ENCODE assay signal across 1 cellular context in the genomic region with DNA sequence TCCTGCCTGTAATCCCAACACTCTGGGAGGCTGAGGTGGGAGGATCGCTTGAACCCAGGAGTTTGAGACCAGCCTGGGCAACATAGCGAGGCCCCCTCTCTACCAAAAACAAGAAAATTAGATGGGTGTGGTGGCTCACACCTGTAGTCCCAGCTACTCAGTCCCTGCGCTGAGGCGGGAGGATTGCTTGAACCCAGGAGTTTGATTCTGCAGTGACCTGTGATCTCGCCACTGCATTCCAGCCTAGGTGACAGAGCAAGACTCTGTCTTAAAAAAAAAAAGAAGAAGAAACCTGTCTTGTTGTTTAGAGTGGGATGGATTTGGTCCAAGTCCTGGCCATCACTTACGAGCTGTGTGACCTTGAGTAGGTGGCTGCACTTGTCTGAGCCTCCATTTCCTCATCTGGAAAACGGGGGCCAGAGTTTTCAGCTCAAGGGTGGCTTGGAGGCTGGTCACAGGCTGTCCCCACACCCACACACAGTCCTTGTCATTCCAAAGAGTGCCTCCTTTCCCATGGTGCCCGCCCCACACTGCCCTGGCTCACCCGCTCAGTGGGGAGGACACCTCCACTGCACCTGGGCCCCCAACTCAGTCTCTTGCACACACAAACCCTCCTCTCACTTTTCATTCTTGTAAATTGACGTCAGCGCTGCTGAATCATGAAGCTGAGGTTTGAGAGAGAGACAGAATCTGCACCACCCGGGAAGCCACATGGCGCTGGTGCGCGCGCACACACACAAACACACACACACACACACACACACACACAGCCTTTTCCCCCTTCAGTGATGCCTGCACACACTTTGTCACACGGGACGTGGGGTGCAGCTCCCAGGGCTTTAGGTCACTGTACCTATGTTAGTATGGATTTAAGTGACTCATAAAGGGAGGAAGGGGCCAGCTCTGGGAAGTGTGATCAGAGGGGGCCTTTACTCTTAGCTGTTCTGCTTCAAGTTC.
A peak's percentile ranks its signal among the peaks of the same experiment; 100 is the strongest.
TF ChIP-seq lines count a peak whose summit lies in the region.

No MANE protein-coding gene starts in this region.

TF ChIP-seq in K562, 482 proteins besides CTCF, POLR2A, EP300 and RAD21 (continued from another document and continues in another):
- TF ChIP-seq, protein P1, sequence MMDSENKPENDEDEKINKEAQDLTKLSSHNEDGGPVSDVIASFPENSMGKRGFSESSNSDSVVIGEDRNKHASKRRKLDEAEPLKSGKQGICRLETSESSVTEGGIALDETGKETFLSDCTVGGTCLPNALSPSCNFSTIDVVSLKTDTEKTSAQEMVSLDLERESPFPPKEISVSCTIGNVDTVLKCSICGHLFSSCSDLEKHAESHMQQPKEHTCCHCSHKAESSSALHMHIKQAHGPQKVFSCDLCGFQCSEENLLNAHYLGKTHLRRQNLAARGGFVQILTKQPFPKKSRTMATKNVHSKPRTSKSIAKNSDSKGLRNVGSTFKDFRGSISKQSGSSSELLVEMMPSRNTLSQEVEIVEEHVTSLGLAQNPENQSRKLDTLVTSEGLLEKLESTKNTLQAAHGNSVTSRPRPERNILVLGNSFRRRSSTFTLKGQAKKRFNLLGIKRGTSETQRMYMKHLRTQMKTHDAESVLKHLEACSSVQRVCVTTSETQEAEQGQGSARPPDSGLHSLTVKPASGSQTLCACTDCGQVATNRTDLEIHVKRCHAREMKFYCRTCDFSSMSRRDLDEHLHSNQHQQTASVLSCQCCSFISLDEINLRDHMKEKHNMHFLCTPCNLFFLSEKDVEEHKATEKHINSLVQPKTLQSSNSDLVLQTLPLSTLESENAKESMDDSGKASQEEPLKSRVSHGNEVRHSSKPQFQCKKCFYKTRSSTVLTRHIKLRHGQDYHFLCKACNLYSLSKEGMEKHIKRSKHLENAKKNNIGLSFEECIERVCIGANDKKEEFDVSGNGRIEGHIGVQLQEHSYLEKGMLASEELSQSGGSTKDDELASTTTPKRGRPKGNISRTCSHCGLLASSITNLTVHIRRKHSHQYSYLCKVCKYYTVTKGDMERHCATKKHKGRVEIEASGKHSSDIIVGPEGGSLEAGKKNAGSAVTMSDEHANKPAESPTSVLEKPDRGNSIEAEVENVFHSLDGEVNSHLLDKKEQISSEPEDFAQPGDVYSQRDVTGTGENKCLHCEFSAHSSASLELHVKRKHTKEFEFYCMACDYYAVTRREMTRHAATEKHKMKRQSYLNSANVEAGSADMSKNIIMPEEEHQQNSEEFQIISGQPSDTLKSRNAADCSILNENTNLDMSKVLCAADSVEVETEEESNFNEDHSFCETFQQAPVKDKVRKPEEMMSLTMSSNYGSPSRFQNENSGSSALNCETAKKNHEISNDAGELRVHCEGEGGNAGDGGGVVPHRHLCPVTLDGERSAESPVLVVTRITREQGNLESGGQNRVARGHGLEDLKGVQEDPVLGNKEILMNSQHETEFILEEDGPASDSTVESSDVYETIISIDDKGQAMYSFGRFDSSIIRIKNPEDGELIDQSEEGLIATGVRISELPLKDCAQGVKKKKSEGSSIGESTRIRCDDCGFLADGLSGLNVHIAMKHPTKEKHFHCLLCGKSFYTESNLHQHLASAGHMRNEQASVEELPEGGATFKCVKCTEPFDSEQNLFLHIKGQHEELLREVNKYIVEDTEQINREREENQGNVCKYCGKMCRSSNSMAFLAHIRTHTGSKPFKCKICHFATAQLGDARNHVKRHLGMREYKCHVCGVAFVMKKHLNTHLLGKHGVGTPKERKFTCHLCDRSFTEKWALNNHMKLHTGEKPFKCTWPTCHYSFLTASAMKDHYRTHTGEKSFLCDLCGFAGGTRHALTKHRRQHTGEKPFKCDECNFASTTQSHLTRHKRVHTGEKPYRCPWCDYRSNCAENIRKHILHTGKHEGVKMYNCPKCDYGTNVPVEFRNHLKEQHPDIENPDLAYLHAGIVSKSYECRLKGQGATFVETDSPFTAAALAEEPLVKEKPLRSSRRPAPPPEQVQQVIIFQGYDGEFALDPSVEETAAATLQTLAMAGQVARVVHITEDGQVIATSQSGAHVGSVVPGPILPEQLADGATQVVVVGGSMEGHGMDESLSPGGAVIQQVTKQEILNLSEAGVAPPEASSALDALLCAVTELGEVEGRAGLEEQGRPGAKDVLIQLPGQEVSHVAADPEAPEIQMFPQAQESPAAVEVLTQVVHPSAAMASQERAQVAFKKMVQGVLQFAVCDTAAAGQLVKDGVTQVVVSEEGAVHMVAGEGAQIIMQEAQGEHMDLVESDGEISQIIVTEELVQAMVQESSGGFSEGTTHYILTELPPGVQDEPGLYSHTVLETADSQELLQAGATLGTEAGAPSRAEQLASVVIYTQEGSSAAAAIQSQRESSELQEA (IDR thresholded peaks at IDR 0.05; ENCODE audit: low read depth) = no peak
- TF ChIP-seq ZNF165 (CRISPR knock-in tag; IDR thresholded peaks at IDR 0.05; ENCODE audit: borderline replicate concordance) (no peak), ZC3H4 (CRISPR knock-in tag; IDR thresholded peaks at IDR 0.05; ENCODE audit: borderline replicate concordance) (no peak), NRF1 (conservative IDR thresholded peaks at IDR 0.05 in 1 of 2, IDR thresholded peaks at IDR 0.05 in 1 of 2) (peak; percentile 70), KDM1A (IDR thresholded peaks at IDR 0.05) (peak; percentile 27 to 61; a peak in 3 of 4 replicates)
- TF ChIP-seq, protein P2, sequence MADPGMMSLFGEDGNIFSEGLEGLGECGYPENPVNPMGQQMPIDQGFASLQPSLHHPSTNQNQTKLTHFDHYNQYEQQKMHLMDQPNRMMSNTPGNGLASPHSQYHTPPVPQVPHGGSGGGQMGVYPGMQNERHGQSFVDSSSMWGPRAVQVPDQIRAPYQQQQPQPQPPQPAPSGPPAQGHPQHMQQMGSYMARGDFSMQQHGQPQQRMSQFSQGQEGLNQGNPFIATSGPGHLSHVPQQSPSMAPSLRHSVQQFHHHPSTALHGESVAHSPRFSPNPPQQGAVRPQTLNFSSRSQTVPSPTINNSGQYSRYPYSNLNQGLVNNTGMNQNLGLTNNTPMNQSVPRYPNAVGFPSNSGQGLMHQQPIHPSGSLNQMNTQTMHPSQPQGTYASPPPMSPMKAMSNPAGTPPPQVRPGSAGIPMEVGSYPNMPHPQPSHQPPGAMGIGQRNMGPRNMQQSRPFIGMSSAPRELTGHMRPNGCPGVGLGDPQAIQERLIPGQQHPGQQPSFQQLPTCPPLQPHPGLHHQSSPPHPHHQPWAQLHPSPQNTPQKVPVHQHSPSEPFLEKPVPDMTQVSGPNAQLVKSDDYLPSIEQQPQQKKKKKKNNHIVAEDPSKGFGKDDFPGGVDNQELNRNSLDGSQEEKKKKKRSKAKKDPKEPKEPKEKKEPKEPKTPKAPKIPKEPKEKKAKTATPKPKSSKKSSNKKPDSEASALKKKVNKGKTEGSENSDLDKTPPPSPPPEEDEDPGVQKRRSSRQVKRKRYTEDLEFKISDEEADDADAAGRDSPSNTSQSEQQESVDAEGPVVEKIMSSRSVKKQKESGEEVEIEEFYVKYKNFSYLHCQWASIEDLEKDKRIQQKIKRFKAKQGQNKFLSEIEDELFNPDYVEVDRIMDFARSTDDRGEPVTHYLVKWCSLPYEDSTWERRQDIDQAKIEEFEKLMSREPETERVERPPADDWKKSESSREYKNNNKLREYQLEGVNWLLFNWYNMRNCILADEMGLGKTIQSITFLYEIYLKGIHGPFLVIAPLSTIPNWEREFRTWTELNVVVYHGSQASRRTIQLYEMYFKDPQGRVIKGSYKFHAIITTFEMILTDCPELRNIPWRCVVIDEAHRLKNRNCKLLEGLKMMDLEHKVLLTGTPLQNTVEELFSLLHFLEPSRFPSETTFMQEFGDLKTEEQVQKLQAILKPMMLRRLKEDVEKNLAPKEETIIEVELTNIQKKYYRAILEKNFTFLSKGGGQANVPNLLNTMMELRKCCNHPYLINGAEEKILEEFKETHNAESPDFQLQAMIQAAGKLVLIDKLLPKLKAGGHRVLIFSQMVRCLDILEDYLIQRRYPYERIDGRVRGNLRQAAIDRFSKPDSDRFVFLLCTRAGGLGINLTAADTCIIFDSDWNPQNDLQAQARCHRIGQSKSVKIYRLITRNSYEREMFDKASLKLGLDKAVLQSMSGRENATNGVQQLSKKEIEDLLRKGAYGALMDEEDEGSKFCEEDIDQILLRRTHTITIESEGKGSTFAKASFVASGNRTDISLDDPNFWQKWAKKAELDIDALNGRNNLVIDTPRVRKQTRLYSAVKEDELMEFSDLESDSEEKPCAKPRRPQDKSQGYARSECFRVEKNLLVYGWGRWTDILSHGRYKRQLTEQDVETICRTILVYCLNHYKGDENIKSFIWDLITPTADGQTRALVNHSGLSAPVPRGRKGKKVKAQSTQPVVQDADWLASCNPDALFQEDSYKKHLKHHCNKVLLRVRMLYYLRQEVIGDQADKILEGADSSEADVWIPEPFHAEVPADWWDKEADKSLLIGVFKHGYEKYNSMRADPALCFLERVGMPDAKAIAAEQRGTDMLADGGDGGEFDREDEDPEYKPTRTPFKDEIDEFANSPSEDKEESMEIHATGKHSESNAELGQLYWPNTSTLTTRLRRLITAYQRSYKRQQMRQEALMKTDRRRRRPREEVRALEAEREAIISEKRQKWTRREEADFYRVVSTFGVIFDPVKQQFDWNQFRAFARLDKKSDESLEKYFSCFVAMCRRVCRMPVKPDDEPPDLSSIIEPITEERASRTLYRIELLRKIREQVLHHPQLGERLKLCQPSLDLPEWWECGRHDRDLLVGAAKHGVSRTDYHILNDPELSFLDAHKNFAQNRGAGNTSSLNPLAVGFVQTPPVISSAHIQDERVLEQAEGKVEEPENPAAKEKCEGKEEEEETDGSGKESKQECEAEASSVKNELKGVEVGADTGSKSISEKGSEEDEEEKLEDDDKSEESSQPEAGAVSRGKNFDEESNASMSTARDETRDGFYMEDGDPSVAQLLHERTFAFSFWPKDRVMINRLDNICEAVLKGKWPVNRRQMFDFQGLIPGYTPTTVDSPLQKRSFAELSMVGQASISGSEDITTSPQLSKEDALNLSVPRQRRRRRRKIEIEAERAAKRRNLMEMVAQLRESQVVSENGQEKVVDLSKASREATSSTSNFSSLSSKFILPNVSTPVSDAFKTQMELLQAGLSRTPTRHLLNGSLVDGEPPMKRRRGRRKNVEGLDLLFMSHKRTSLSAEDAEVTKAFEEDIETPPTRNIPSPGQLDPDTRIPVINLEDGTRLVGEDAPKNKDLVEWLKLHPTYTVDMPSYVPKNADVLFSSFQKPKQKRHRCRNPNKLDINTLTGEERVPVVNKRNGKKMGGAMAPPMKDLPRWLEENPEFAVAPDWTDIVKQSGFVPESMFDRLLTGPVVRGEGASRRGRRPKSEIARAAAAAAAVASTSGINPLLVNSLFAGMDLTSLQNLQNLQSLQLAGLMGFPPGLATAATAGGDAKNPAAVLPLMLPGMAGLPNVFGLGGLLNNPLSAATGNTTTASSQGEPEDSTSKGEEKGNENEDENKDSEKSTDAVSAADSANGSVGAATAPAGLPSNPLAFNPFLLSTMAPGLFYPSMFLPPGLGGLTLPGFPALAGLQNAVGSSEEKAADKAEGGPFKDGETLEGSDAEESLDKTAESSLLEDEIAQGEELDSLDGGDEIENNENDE (IDR thresholded peaks at IDR 0.05; ENCODE audit: low read depth, low read length) = no peak
- TF ChIP-seq, protein P3, sequence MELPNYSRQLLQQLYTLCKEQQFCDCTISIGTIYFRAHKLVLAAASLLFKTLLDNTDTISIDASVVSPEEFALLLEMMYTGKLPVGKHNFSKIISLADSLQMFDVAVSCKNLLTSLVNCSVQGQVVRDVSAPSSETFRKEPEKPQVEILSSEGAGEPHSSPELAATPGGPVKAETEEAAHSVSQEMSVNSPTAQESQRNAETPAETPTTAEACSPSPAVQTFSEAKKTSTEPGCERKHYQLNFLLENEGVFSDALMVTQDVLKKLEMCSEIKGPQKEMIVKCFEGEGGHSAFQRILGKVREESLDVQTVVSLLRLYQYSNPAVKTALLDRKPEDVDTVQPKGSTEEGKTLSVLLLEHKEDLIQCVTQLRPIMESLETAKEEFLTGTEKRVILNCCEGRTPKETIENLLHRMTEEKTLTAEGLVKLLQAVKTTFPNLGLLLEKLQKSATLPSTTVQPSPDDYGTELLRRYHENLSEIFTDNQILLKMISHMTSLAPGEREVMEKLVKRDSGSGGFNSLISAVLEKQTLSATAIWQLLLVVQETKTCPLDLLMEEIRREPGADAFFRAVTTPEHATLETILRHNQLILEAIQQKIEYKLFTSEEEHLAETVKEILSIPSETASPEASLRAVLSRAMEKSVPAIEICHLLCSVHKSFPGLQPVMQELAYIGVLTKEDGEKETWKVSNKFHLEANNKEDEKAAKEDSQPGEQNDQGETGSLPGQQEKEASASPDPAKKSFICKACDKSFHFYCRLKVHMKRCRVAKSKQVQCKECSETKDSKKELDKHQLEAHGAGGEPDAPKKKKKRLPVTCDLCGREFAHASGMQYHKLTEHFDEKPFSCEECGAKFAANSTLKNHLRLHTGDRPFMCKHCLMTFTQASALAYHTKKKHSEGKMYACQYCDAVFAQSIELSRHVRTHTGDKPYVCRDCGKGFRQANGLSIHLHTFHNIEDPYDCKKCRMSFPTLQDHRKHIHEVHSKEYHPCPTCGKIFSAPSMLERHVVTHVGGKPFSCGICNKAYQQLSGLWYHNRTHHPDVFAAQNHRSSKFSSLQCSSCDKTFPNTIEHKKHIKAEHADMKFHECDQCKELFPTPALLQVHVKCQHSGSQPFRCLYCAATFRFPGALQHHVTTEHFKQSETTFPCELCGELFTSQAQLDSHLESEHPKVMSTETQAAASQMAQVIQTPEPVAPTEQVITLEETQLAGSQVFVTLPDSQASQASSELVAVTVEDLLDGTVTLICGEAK (IDR thresholded peaks at IDR 0.05) = no peak
- TF ChIP-seq, protein P3 (CRISPR knock-in tag; IDR thresholded peaks at IDR 0.05) = no peak
